In the genomic region with DNA sequence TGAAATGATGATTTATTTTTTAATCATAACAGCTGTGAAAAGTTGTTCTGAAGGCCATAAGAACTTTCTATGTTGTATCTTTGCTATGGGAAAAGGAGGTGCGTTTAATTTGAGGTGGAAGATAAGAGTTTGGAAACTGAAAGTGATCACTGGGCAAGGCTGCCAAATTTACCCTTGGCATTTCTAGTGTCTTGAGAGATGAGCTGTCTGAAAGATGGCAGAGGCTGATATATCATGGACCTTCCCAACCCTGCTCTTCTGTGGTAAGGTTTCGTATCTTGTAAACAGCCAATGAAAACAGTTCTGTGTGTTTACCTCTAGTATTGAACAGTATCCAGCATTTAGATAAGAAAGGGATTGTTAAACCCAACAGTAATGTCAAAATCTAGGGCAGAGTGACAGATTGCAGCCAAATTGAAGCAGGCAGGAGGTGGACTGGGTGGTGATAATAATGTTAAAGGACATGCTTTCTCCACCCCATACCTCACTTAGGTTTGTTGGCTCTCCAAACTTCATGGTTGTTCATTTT, we compare ENCODE assay signal across 19 cellular contexts. TPM values are rescaled to one million over a fixed set of nuclear protein-coding genes. Genes with fewer than 3 reads are reported as not detected.
DNase-seq lines count a peak whose midpoint lies in the region; ATAC-seq lines count a peak whose summit lies in the region.
"Had no signal": no experiment of that assay in that cellular context is flagged by ENCODE, and none has a peak within 500 bp of the region (broad histone marks: within the 10 kb centered on the region; RNA-seq: fewer than 3 reads in every experiment).

No MANE protein-coding gene starts in this region.

- no peaks in the 10 kb centered on the region for H3K27me3 Mint-ChIP-seq in T-helper 1 cell treated with Interleukin-12 subunit alpha and Interleukin-12 subunit beta and Interleukin-4 antibody, amounts not matched to agents 30 μg/mL and 1 μg/mL, for 36 hours (ENCODE audit: low read depth)
- no peaks in the 10 kb centered on the region for H3K27me3 Mint-ChIP-seq in activated CD4-positive, alpha-beta memory T cell treated with anti-CD3 and anti-CD28 coated beads, Interleukin-2, amount 10 ng/mL, durations not matched to agents 7 days and 5 days
- no peaks in the 10 kb centered on the region for H3K27me3 Mint-ChIP-seq in naive thymus-derived CD4-positive, alpha-beta T cell
- H3K27me3 Mint-ChIP-seq: effector memory CD8-positive, alpha-beta T cell; type B pancreatic cell had no signal

- H3K4me1 ChIP-seq in naive thymus-derived CD4-positive, alpha-beta T cell (ENCODE audit: control insufficient read depth in 2 of 2, insufficient read depth in 2 of 2, low read length in 2 of 2): peaks cover 9 to 28% of the 10 kb centered on the region in 2 donors

- no peaks in the 10 kb centered on the region for H3K9me3 ChIP-seq in naive thymus-derived CD4-positive, alpha-beta T cell (ENCODE audit: control insufficient read depth in 2 of 3, low read length in 3 of 3)
- H3K9me3 ChIP-seq: BLaER1 treated with 17β-estradiol and CSF1 and Interleukin-3, amounts not matched to agents 10 nM and 100 nM; lower lobe of right lung had no signal

- intact Hi-C loops in naive thymus-derived CD4-positive, alpha-beta T cell (cut with micrococcal nuclease): no loop called here

- peak overlapping the region; percentile 21 for H3K27ac Mint-ChIP-seq in T-helper 1 cell treated with Interleukin-12 subunit alpha and Interleukin-12 subunit beta and Interleukin-4 antibody, amounts not matched to agents 30 μg/mL and 1 μg/mL, for 36 hours
- peak overlapping the region; percentile 15 for H3K27ac Mint-ChIP-seq in activated CD4-positive, alpha-beta memory T cell treated with anti-CD3 and anti-CD28 coated beads, Interleukin-2, amount 10 ng/mL, durations not matched to agents 7 days and 5 days
- H3K27ac Mint-ChIP-seq in naive thymus-derived CD4-positive, alpha-beta T cell: peak overlapping the region in 6 of 9 donors; percentile 13 to 56 (median 48)
- H3K27ac Mint-ChIP-seq: HFFc6, type B pancreatic cell had no signal

- H3K36me3 Mint-ChIP-seq in T-helper 1 cell treated with Interleukin-12 subunit alpha and Interleukin-12 subunit beta and Interleukin-4 antibody, amounts not matched to agents 30 μg/mL and 1 μg/mL, for 36 hours (ENCODE audit: low read depth): peaks cover 44% of the 10 kb centered on the region
- H3K36me3 Mint-ChIP-seq in activated CD4-positive, alpha-beta memory T cell treated with anti-CD3 and anti-CD28 coated beads, Interleukin-2, amount 10 ng/mL, durations not matched to agents 7 days and 5 days (ENCODE audit: low read depth): peaks cover 34% of the 10 kb centered on the region
- H3K36me3 Mint-ChIP-seq in naive thymus-derived CD4-positive, alpha-beta T cell: peaks cover 0 to 47% (median 11%) of the 10 kb centered on the region in 5 donors

- no peak overlapping the region for H3K4me3 ChIP-seq in naive thymus-derived CD4-positive, alpha-beta T cell (ENCODE audit: low read length)
- H3K4me3 ChIP-seq: BLaER1 treated with 17β-estradiol and CSF1 and Interleukin-3, amounts not matched to agents 10 nM and 100 nM; lower lobe of right lung; skin epidermis had no signal

- no peaks in the 10 kb centered on the region for H3K9me3 Mint-ChIP-seq in T-helper 1 cell treated with Interleukin-12 subunit alpha and Interleukin-12 subunit beta and Interleukin-4 antibody, amounts not matched to agents 30 μg/mL and 1 μg/mL, for 36 hours
- H3K9me3 Mint-ChIP-seq in activated CD4-positive, alpha-beta memory T cell treated with anti-CD3 and anti-CD28 coated beads, Interleukin-2, amount 10 ng/mL, durations not matched to agents 7 days and 5 days: no peaks in the 10 kb centered on the region
- peaks cover 0 to 3% (median 0%) of the 10 kb centered on the region in 11 donors for H3K9me3 Mint-ChIP-seq in naive thymus-derived CD4-positive, alpha-beta T cell
- H3K9me3 Mint-ChIP-seq: effector memory CD8-positive, alpha-beta T cell; HFFc6; immature natural killer cell; type B pancreatic cell had no signal

- H3K27ac ChIP-seq in naive thymus-derived CD4-positive, alpha-beta T cell (ENCODE audit: low read depth, low read length): no peak overlapping the region
- H3K27ac ChIP-seq: lower lobe of right lung had no signal

- H3K4me3 Mint-ChIP-seq in T-helper 1 cell treated with Interleukin-12 subunit alpha and Interleukin-12 subunit beta and Interleukin-4 antibody, amounts not matched to agents 30 μg/mL and 1 μg/mL, for 36 hours: peak overlapping the region; percentile 8
- peak overlapping the region; percentile 6 for H3K4me3 Mint-ChIP-seq in activated CD4-positive, alpha-beta memory T cell treated with anti-CD3 and anti-CD28 coated beads, Interleukin-2, amount 10 ng/mL, durations not matched to agents 7 days and 5 days
- H3K4me3 Mint-ChIP-seq in naive thymus-derived CD4-positive, alpha-beta T cell: peak overlapping the region in 7 of 10 donors; percentile 4 to 66 (median 44)
- H3K4me3 Mint-ChIP-seq: effector memory CD8-positive, alpha-beta T cell; HFFc6; immature natural killer cell; type B pancreatic cell had no signal

- peaks cover 73% of the 10 kb centered on the region for H3K4me1 Mint-ChIP-seq in T-helper 1 cell treated with Interleukin-12 subunit alpha and Interleukin-12 subunit beta and Interleukin-4 antibody, amounts not matched to agents 30 μg/mL and 1 μg/mL, for 36 hours (ENCODE audit: low read depth)
- H3K4me1 Mint-ChIP-seq in activated CD4-positive, alpha-beta memory T cell treated with anti-CD3 and anti-CD28 coated beads, Interleukin-2, amount 10 ng/mL, durations not matched to agents 7 days and 5 days: peaks cover 56% of the 10 kb centered on the region
- H3K4me1 Mint-ChIP-seq in naive thymus-derived CD4-positive, alpha-beta T cell: peaks cover 52 to 89% (median 72%) of the 10 kb centered on the region in 7 donors

- POLR2A ChIA-PET in activated CD4-positive, alpha-beta memory T cell treated with anti-CD3 and anti-CD28 coated beads, Interleukin-2, amount 10 ng/mL, durations not matched to agents 7 days and 5 days (lab: Charles Lee): interaction anchor here (0.7 to 14.9 kb wide), 2 partner anchors 9 to 19 kb away, joined by 3 to 374 read pairs; a partner anchor contains a TSS
- POLR2A ChIA-PET in naive thymus-derived CD4-positive, alpha-beta T cell (lab: Charles Lee): interaction anchor here (1.6 to 2.4 kb wide), 3 partner anchors 11 to 16 kb away, joined by 9 to 10 read pairs (median 9); a partner anchor contains a TSS

- no peaks in the 10 kb centered on the region for H3K36me3 ChIP-seq in naive thymus-derived CD4-positive, alpha-beta T cell (ENCODE audit: control insufficient read depth in 2 of 3, insufficient read depth in 3 of 3, low read length in 3 of 3)
- H3K36me3 ChIP-seq: lower lobe of right lung had no signal

- H3K27me3 ChIP-seq in naive thymus-derived CD4-positive, alpha-beta T cell (ENCODE audit: control insufficient read depth in 2 of 2, insufficient read depth in 2 of 2, low read length in 2 of 2): no peaks in the 10 kb centered on the region
- H3K27me3 ChIP-seq: BLaER1 treated with 17β-estradiol and CSF1 and Interleukin-3, amounts not matched to agents 10 nM and 100 nM had no signal

- peak; percentile 21 for ATAC-seq in GM18867 (IDR thresholded peaks at IDR 0.05; ENCODE audit: unreplicated experiment)
- ATAC-seq in naive thymus-derived CD4-positive, alpha-beta T cell: no peak
- ATAC-seq: effector memory CD8-positive, alpha-beta T cell; lower lobe of right lung had no signal

- CTCF ChIA-PET in activated CD4-positive, alpha-beta memory T cell treated with anti-CD3 and anti-CD28 coated beads, Interleukin-2, amount 10 ng/mL, durations not matched to agents 7 days and 5 days (lab: Charles Lee): interaction anchor here (1.2 kb wide), 1 partner anchor 19 kb away, joined by 3 read pairs; no protein-coding TSS in a partner anchor
- CTCF ChIA-PET in naive thymus-derived CD4-positive, alpha-beta T cell (lab: Charles Lee): interaction anchor here (0.6 to 0.9 kb wide), 2 partner anchors 11 to 392 kb away, joined by 3 read pairs; no protein-coding TSS in a partner anchor

- no peak for DNase-seq in T-helper 1 cell
- DNase-seq in activated CD4-positive, alpha-beta memory T cell treated with anti-CD3 and anti-CD28 coated beads, Interleukin-2, amount 10 ng/mL, durations not matched to agents 7 days and 5 days: no peak
- DNase-seq in naive thymus-derived CD4-positive, alpha-beta T cell: no peak
- no peak for DNase-seq in stimulated activated CD4-positive, alpha-beta T cell treated with anti-CD3 and anti-CD28 coated beads, Interleukin-2, amount 100 ng/mL, for 24 hours
- no peak for DNase-seq in SHP77 treated with DMSO at 0.1 percent for 48 hours (lab: John Stamatoyannopoulos, UW)
- DNase-seq in NCI-H2029 treated with DMSO at 0.1 percent for 48 hours (lab: John Stamatoyannopoulos, UW): no peak
- DNase-seq: 8988T; effector memory CD8-positive, alpha-beta T cell; head of caudate nucleus; HFFc6; immature natural killer cell; lower lobe of right lung; NCI-H1694; Right ventricle myocardium superior had no signal

RNA-seq across cellular contexts. Expression of a gene that starts 15.8 kb away (rescaled TPM):
- total RNA-seq in activated CD4-positive, alpha-beta memory T cell treated with anti-CD3 and anti-CD28 coated beads, Interleukin-2, amount 10 ng/mL, durations not matched to agents 7 days and 5 days: 10 to 100 TPM; 76.5 to 81.3 TPM
- total RNA-seq in naive thymus-derived CD4-positive, alpha-beta T cell: 100 to 1,000 TPM; 108 to 913 (median 140) TPM
- polyA plus RNA-seq in naive thymus-derived CD4-positive, alpha-beta T cell: 10 to 100 TPM; 21.0 to 30.8 TPM

RNA-seq across cellular contexts. Expression of a gene that starts 54.5 kb away (rescaled TPM):
- total RNA-seq in activated CD4-positive, alpha-beta memory T cell treated with anti-CD3 and anti-CD28 coated beads, Interleukin-2, amount 10 ng/mL, durations not matched to agents 7 days and 5 days: 10 to 100 TPM; 22.4 to 23.6 TPM
- 10 to 100 TPM; 25.9 to 48.7 (median 35.5) TPM for total RNA-seq in naive thymus-derived CD4-positive, alpha-beta T cell
- 10 to 100 TPM; 55.7 to 71.0 TPM for polyA plus RNA-seq in naive thymus-derived CD4-positive, alpha-beta T cell
